ENCODE assay signal across 33 cellular contexts in genomic region chr2:110906613-110907365, GRCh38.
"Had no signal": no experiment of that assay in that cellular context is flagged by ENCODE, and none has a peak within 500 bp of the region (broad histone marks: within the 10 kb centered on the region; RNA-seq: fewer than 3 reads in every experiment).

No MANE protein-coding gene starts in this region.

- H3K27me3 ChIP-seq: adrenal gland, body of pancreas, brain microvascular endothelial cell, breast epithelium had no signal

- H3K9me3 ChIP-seq: body of pancreas had no signal

- FAIRE-seq: astrocyte, TTC549 had no signal

- H3K4me1 ChIP-seq: adrenal gland, body of pancreas, breast epithelium had no signal

- H3K4me3 ChIP-seq: adrenal gland, body of pancreas, breast epithelium had no signal

- H3K36me3 ChIP-seq: adrenal gland, brain microvascular endothelial cell, breast epithelium had no signal

- DNase-seq: activated B cell treated with CpG ODN at 0.5 μM for 24 hours; activated CD4-positive, alpha-beta memory T cell treated with anti-CD3 and anti-CD28 coated beads for 36 hours; activated CD4-positive, alpha-beta T cell treated with anti-CD3 and anti-CD28 coated beads for 36 hours; activated CD4-positive, alpha-beta T cell treated with anti-CD3 and anti-CD28 coated beads, Interleukin-2, amount 10 ng/mL, durations not matched to agents 24 days and 14 days; activated CD4-positive, alpha-beta T cell treated with anti-CD3 and anti-CD28 coated beads, Interleukin-2, amount 50 U/mL, for 1 hour; activated CD4-positive, alpha-beta T cell treated with anti-CD3 and anti-CD28 coated beads, Interleukin-2, amount 50 U/mL, for 4 hours; activated CD4-positive, CD25-positive, alpha-beta regulatory T cell treated with anti-CD3 and anti-CD28 coated beads, Interleukin-2, amount 50 U/mL, for 72 hours; activated CD8-positive, alpha-beta memory T cell treated with anti-CD3 and anti-CD28 coated beads, Interleukin-2, amount 50 U/mL, for 4 hours; activated CD8-positive, alpha-beta T cell treated with anti-CD3 and anti-CD28 coated beads for 36 hours; activated effector memory CD4-positive, alpha-beta T cell treated with anti-CD3 and anti-CD28 coated beads, Interleukin-2, amount 50 U/mL, for 16 hours; activated gamma-delta T cell treated with Interleukin-2 at 50 U/mL for 16 hours; activated naive CD4-positive, alpha-beta T cell; activated naive CD4-positive, alpha-beta T cell treated with anti-CD3 and anti-CD28 coated beads for 36 hours; activated naive CD4-positive, alpha-beta T cell treated with anti-CD3 and anti-CD28 coated beads, Interleukin-2, amount 50 U/mL, for 16 hours; activated naive CD8-positive, alpha-beta T cell treated with anti-CD3 and anti-CD28 coated beads for 36 hours; activated T-cell treated with anti-CD3 and anti-CD28 coated beads for 4 hours; activated T-cell treated with anti-CD3 and anti-CD28 coated beads, Interleukin-2, amount 50 U/mL, for 1 hour; activated T-cell treated with anti-CD3 and anti-CD28 coated beads, Interleukin-2, amount 50 U/mL, for 4 hours; activated T-cell treated with anti-CD3 and anti-CD28 coated beads, Interleukin-2, amount 50 U/mL, for 72 hours; adrenal gland; amniotic stem cell; aorta; body of pancreas; brain microvascular endothelial cell; central memory CD4-positive, alpha-beta T cell; T-helper 2 cell; T-helper 9 cell had no signal

- ATAC-seq: activated CD4-positive, alpha-beta T cell treated with anti-CD3 and anti-CD28 coated beads for 36 hours; activated CD8-positive, alpha-beta T cell treated with anti-CD3 and anti-CD28 coated beads for 36 hours; activated naive CD4-positive, alpha-beta T cell treated with anti-CD3 and anti-CD28 coated beads, Interleukin-2, amount 50 U/mL, for 72 hours; activated T-cell treated with anti-CD3 and anti-CD28 coated beads, Interleukin-2, amount 50 U/mL, for 4 hours; activated T-cell treated with anti-CD3 and anti-CD28 coated beads, Interleukin-2, amount 50 U/mL, for 72 hours; activated T-helper 17 cell treated with anti-CD3 and anti-CD28 coated beads, Interleukin-2, amount 50 U/mL, for 72 hours; body of pancreas had no signal

- H3K27ac ChIP-seq: adrenal gland, body of pancreas, brain microvascular endothelial cell, breast epithelium, VCaP had no signal
